In genomic region chr16:52578007-52578828, GRCh38 we compare ENCODE assay signal across 1 cellular context.
TF ChIP-seq lines count a peak whose summit lies in the region.

No MANE protein-coding gene starts in this region.

TF ChIP-seq in GM23338, 12 proteins besides CTCF, POLR2A, EP300 and RAD21 (continued from another document):
- TF ChIP-seq JUNB (IDR thresholded peaks at IDR 0.05; ENCODE audit: unreplicated experiment) = no peak
- TF ChIP-seq ZNF114 (CRISPR knock-in tag; IDR thresholded peaks at IDR 0.05) = no peak
- no peak for TF ChIP-seq POLR2AphosphoS5 (IDR thresholded peaks at IDR 0.05; ENCODE audit: low read depth)
- TF ChIP-seq NANOG (IDR thresholded peaks at IDR 0.05; ENCODE audit: borderline replicate concordance) = no peak
- TF ChIP-seq, protein P1, sequence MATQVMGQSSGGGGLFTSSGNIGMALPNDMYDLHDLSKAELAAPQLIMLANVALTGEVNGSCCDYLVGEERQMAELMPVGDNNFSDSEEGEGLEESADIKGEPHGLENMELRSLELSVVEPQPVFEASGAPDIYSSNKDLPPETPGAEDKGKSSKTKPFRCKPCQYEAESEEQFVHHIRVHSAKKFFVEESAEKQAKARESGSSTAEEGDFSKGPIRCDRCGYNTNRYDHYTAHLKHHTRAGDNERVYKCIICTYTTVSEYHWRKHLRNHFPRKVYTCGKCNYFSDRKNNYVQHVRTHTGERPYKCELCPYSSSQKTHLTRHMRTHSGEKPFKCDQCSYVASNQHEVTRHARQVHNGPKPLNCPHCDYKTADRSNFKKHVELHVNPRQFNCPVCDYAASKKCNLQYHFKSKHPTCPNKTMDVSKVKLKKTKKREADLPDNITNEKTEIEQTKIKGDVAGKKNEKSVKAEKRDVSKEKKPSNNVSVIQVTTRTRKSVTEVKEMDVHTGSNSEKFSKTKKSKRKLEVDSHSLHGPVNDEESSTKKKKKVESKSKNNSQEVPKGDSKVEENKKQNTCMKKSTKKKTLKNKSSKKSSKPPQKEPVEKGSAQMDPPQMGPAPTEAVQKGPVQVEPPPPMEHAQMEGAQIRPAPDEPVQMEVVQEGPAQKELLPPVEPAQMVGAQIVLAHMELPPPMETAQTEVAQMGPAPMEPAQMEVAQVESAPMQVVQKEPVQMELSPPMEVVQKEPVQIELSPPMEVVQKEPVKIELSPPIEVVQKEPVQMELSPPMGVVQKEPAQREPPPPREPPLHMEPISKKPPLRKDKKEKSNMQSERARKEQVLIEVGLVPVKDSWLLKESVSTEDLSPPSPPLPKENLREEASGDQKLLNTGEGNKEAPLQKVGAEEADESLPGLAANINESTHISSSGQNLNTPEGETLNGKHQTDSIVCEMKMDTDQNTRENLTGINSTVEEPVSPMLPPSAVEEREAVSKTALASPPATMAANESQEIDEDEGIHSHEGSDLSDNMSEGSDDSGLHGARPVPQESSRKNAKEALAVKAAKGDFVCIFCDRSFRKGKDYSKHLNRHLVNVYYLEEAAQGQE (IDR thresholded peaks at IDR 0.05; ENCODE audit: unreplicated experiment) = no peak
- TF ChIP-seq STAT1 (IDR thresholded peaks at IDR 0.05; ENCODE audit: unreplicated experiment) = no peak
- no peak for TF ChIP-seq ZNF331 (CRISPR knock-in tag; IDR thresholded peaks at IDR 0.05; ENCODE audit: low read depth)
